Comparison of ENCODE assay signal across 18 cellular contexts in genomic region chr9:133525677-133526076, GRCh38. TPM values are rescaled to one million over a fixed set of nuclear protein-coding genes. Genes with fewer than 3 reads are reported as not detected.
"Had no signal": no experiment of that assay in that cellular context is flagged by ENCODE, and none has a peak within 500 bp of the region (broad histone marks: within the 10 kb centered on the region; RNA-seq: fewer than 3 reads in every experiment).

No MANE protein-coding gene starts in this region.

- H3K4me3 ChIP-seq: lower lobe of right lung, skin epidermis, stomach, uterus had no signal

- H3K9me3 ChIP-seq: lower lobe of right lung, stomach, uterus had no signal

- H3K27me3 ChIP-seq: uterus had no signal

- DNase-seq: activated naive CD4-positive, alpha-beta T cell treated with anti-CD3 and anti-CD28 coated beads, Interleukin-2, amount 10 ng/mL, durations not matched to agents 7 days and 5 days; cerebellar nuclear complex; effector memory CD8-positive, alpha-beta T cell; lower lobe of right lung; naive thymus-derived CD8-positive, alpha-beta T cell; stimulated activated CD4-positive, alpha-beta T cell treated with anti-CD3 and anti-CD28 coated beads, Interleukin-4, amount 100 ng/mL, for 4 hours; stomach; uterus had no signal

- H3K4me1 Mint-ChIP-seq: activated naive CD4-positive, alpha-beta T cell treated with anti-CD3 and anti-CD28 coated beads, Interleukin-2, amount 10 ng/mL, durations not matched to agents 7 days and 5 days had no signal

- H3K9me3 Mint-ChIP-seq: activated naive CD4-positive, alpha-beta T cell treated with anti-CD3 and anti-CD28 coated beads, Interleukin-2, amount 10 ng/mL, durations not matched to agents 7 days and 5 days; activated T-helper 2 cell treated with anti-CD3 and anti-CD28 coated beads, Interferon-gamma antibody, Interleukin-2, Interleukin-4, amounts not matched to agents 10 μg/mL and 5 μg/mL and 100 μg/mL, durations not matched to agents 14 hours and 24 hours and 36 hours; dendritic cell treated with granulocyte-macrophage colony-stimulating factor and Interleukin-4, amounts not matched to agents 40 ng/mL and 50 ng/mL, for 4 days; effector memory CD8-positive, alpha-beta T cell; naive thymus-derived CD8-positive, alpha-beta T cell had no signal

- H3K36me3 ChIP-seq: lower lobe of right lung, stomach, uterus had no signal

- H3K27ac ChIP-seq: skin epidermis, stomach, uterus had no signal

- H3K36me3 Mint-ChIP-seq: activated naive CD4-positive, alpha-beta T cell treated with anti-CD3 and anti-CD28 coated beads, Interleukin-2, amount 10 ng/mL, durations not matched to agents 7 days and 5 days; naive thymus-derived CD8-positive, alpha-beta T cell had no signal

- H3K27ac Mint-ChIP-seq: activated naive CD4-positive, alpha-beta T cell treated with anti-CD3 and anti-CD28 coated beads, Interleukin-2, amount 10 ng/mL, durations not matched to agents 7 days and 5 days; activated T-helper 2 cell treated with anti-CD3 and anti-CD28 coated beads, Interferon-gamma antibody, Interleukin-2, Interleukin-4, amounts not matched to agents 10 μg/mL and 5 μg/mL and 100 μg/mL, durations not matched to agents 14 hours and 24 hours and 36 hours; dendritic cell treated with granulocyte-macrophage colony-stimulating factor and Interleukin-4, amounts not matched to agents 40 ng/mL and 50 ng/mL, for 4 days; effector memory CD8-positive, alpha-beta T cell had no signal

- ATAC-seq: activated CD4-positive, CD25-positive, alpha-beta regulatory T cell treated with anti-CD3 and anti-CD28 coated beads, Interleukin-2, amount 50 U/mL, for 24 hours; effector memory CD8-positive, alpha-beta T cell; lower lobe of right lung; naive thymus-derived CD8-positive, alpha-beta T cell had no signal

- H3K27me3 Mint-ChIP-seq: naive thymus-derived CD8-positive, alpha-beta T cell had no signal

- H3K4me3 Mint-ChIP-seq: activated naive CD4-positive, alpha-beta T cell treated with anti-CD3 and anti-CD28 coated beads, Interleukin-2, amount 10 ng/mL, durations not matched to agents 7 days and 5 days; dendritic cell treated with granulocyte-macrophage colony-stimulating factor and Interleukin-4, amounts not matched to agents 40 ng/mL and 50 ng/mL, for 4 days; effector memory CD8-positive, alpha-beta T cell had no signal

RNA-seq across cellular contexts. Expression of gene MYMK, which starts 0.9 kb away (rescaled TPM):
- total RNA-seq: activated T-helper 2 cell treated with anti-CD3 and anti-CD28 coated beads, Interferon-gamma antibody, Interleukin-2, Interleukin-4, amounts not matched to agents 10 μg/mL and 5 μg/mL and 100 μg/mL, durations not matched to agents 14 hours and 24 hours and 36 hours; epithelial cell of proximal tubule; kidney epithelial cell; lower lobe of right lung; naive thymus-derived CD8-positive, alpha-beta T cell; osteoblast; pulmonary artery endothelial cell; stomach; T-helper 2 cell treated with Interferon-gamma antibody and Interleukin-4, amounts not matched to agents 100 ng/mL and 5 ng/mL, for 36 hours; uterus had no signal
- polyA plus RNA-seq: adipose tissue; naive thymus-derived CD8-positive, alpha-beta T cell; stomach had no signal

RNA-seq across cellular contexts. Expression of gene ADAMTSL2, which starts 8.8 kb away (rescaled TPM):
- total RNA-seq: activated T-helper 2 cell treated with anti-CD3 and anti-CD28 coated beads, Interferon-gamma antibody, Interleukin-2, Interleukin-4, amounts not matched to agents 10 μg/mL and 5 μg/mL and 100 μg/mL, durations not matched to agents 14 hours and 24 hours and 36 hours; epithelial cell of proximal tubule; pulmonary artery endothelial cell; T-helper 2 cell treated with Interferon-gamma antibody and Interleukin-4, amounts not matched to agents 100 ng/mL and 5 ng/mL, for 36 hours had no signal
